In the genomic region with DNA sequence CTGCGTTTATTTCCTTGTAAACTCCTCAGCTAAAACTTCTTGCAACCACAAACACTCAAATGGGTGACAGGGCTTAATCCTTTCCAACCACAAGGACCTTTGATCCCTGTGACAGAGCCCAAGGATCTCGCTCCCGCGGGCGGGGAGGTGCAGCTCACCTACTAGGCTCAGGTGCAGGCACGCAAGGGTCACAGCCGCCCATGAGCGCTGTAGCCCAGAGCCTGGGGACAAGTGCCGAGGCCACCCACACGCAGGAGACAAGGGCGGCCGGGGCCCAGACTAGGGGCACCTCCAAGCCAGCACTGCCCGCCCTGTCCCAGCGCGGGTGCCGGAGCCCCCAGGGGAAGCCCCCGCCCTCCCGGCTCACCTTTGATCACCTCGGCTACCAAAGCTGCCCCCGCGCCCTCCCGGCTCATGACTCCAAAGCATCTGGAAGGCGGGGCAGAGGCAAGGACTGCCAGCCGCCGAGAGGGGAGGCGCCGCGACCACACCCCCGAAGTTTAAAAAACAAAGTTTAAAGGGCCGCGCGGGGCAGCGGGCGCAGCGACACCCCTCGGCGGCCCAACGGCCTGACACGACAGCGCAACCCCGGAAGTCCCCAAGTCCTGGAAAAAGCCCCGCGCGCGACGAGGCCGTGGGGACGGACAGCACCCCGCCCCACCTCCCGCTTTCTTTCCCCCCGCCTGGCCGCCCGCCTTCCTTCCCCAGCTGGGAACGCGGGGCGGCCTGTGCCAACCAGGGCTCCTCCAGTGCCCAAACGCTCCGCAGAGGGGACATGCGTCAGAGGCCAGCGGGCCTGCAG, we compare ENCODE assay signal across 8 cellular contexts. TPM values are rescaled to one million over a fixed set of nuclear protein-coding genes. Genes with fewer than 3 reads are reported as not detected.
A peak's percentile ranks its signal among the peaks of the same experiment; 100 is the strongest.
DNase-seq lines count a peak whose midpoint lies in the region; ATAC-seq and TF ChIP-seq lines count a peak whose summit lies in the region.

No MANE protein-coding gene starts in this region.

- H3K4me3 ChIP-seq in RWPE2 (ENCODE audit: severe bottlenecking) (peak overlapping the region; percentile 37), gastroesophageal sphincter (peak overlapping the region; percentile 88 to 96), neutrophil (ENCODE audit: low read depth in 1 of 2, low read length in 1 of 2) (peak overlapping the region; percentile 67 to 76)

- peak; percentile 92 for DNase-seq in AG20443 (ENCODE audit: low spot score)
- DNase-seq in RWPE2 (ENCODE audit: low spot score): peak; percentile 60
- peak; percentile 82 for DNase-seq in activated naive CD4-positive, alpha-beta T cell treated with Interleukin-2 at 50 U/mL for 16 hours
- peak; percentile 17 to 89 (median 73) for DNase-seq in substantia nigra (lab: John Stamatoyannopoulos, UW)

- TF ChIP-seq POLR2A in gastroesophageal sphincter (IDR thresholded peaks at IDR 0.05): peak; percentile 11 to 20

- no peak for TF ChIP-seq EP300 in gastroesophageal sphincter (IDR thresholded peaks at IDR 0.05)

- H3K4me1 ChIP-seq in RWPE2 (ENCODE audit: insufficient read depth, poor library complexity, severe bottlenecking) (peaks cover 15% of the 10 kb centered on the region), gastroesophageal sphincter (peaks cover 0 to 38% (median 0%) of the 10 kb centered on the region in 3 donors), neutrophil (ENCODE audit: control insufficient read depth in 1 of 2, insufficient read depth in 1 of 2, low read depth in 1 of 2, low read length in 1 of 2) (peaks cover 26 to 30% of the 10 kb centered on the region in 2 experiments)

- TF ChIP-seq CTCF in RWPE2 (IDR thresholded peaks at IDR 0.05; ENCODE audit: poor library complexity, severe bottlenecking): peak; percentile 71
- peak; percentile 39 to 85 (median 62) for TF ChIP-seq CTCF in gastroesophageal sphincter (IDR thresholded peaks at IDR 0.05)
- TF ChIP-seq CTCF in neutrophil (IDR thresholded peaks at IDR 0.05): peak; percentile 52

- ATAC-seq in GM18873 (IDR thresholded peaks at IDR 0.05; ENCODE audit: low FRiP score, unreplicated experiment): peak; percentile 64
- ATAC-seq in HG03139 (IDR thresholded peaks at IDR 0.05; ENCODE audit: unreplicated experiment): peak; percentile 82
- peak; percentile 68 for ATAC-seq in RWPE2 (ENCODE audit: low read depth)
- ATAC-seq in gastroesophageal sphincter: peak; percentile 88

- 0% methylated on average over 1 to 2 of the region's 60 CpGs for WGBS in gastroesophageal sphincter (ENCODE audit: low coverage in 1 of 2), 2 donors

- H3K36me3 ChIP-seq in RWPE2 (ENCODE audit: low read depth): no peaks in the 10 kb centered on the region; the same call in 1 of the 2 replicates
- peaks cover 0 to 14% of the 10 kb centered on the region in 2 donors for H3K36me3 ChIP-seq in gastroesophageal sphincter
- H3K36me3 ChIP-seq in neutrophil: peaks cover 5% of the 10 kb centered on the region

- H3K27me3 ChIP-seq in RWPE2 (ENCODE audit: insufficient read depth, poor library complexity, severe bottlenecking): no peaks in the 10 kb centered on the region
- H3K27me3 ChIP-seq in gastroesophageal sphincter: no peaks in the 10 kb centered on the region
- peaks cover 7% of the 10 kb centered on the region for H3K27me3 ChIP-seq in neutrophil

- H3K27ac ChIP-seq in RWPE2 (ENCODE audit: poor library complexity, severe bottlenecking) (no peak overlapping the region), gastroesophageal sphincter (peak overlapping the region; percentile 71 to 93 (median 86)), neutrophil (peak overlapping the region; percentile 65), substantia nigra (ENCODE audit: low read depth, low read length, poor library complexity, severe bottlenecking) (peak overlapping the region; percentile 97)

- no peaks in the 10 kb centered on the region for H3K9me3 ChIP-seq in RWPE2 (ENCODE audit: severe bottlenecking)
- H3K9me3 ChIP-seq in gastroesophageal sphincter: no peaks in the 10 kb centered on the region
- H3K9me3 ChIP-seq in neutrophil: no peaks in the 10 kb centered on the region

RNA-seq across cellular contexts. Expression of a gene that starts 53.0 kb away (rescaled TPM):
- 10 to 100 TPM; 19.8 to 28.8 (median 23.6) TPM for total RNA-seq in gastroesophageal sphincter

Comparison
In these comparisons a context has a peak if more than half of its experiments do, and no peak if none do; other contexts are left out.
1. H3K4me3 ChIP-seq: peak in every context shown above with its lines; median percentile 92 in gastroesophageal sphincter; 72 in neutrophil; 37 in RWPE2.